8 cellular contexts compared by ENCODE assay signal in genomic region chr6:42315991-42316378, GRCh38.
DNase-seq lines count a peak whose midpoint lies in the region; ATAC-seq and TF ChIP-seq lines count a peak whose summit lies in the region.

No MANE protein-coding gene starts in this region.

- POLR2A ChIA-PET in activated CD4-positive, alpha-beta T cell treated with anti-CD3 and anti-CD28 coated beads, Interleukin-2, amount 10 ng/mL, durations not matched to agents 7 days and 5 days (lab: Charles Lee): no interaction called here

- no peak overlapping the region for H3K4me3 Mint-ChIP-seq in activated CD4-positive, alpha-beta T cell treated with anti-CD3 and anti-CD28 coated beads, Interleukin-2, amount 10 ng/mL, durations not matched to agents 7 days and 5 days
- no peak overlapping the region for H3K4me3 Mint-ChIP-seq in stimulated activated naive CD8-positive, alpha-beta T cell treated with anti-CD3 and anti-CD28 coated beads, Interleukin-15, amount 100 ng/mL, for 72 hours

- no peaks in the 10 kb centered on the region for H3K36me3 ChIP-seq in SJCRH30

- H3K4me1 ChIP-seq in SJCRH30: peaks cover 27% of the 10 kb centered on the region

- no peaks in the 10 kb centered on the region for H3K9me3 ChIP-seq in SJCRH30 (replicated peaks)

- H3K4me3 ChIP-seq in SJCRH30 (no peak overlapping the region), fibroblast of villous mesenchyme (ENCODE audit: low read depth, low read length) (no peak overlapping the region)

- peaks cover 37% of the 10 kb centered on the region for H3K4me1 Mint-ChIP-seq in activated CD4-positive, alpha-beta T cell treated with anti-CD3 and anti-CD28 coated beads, Interleukin-2, amount 10 ng/mL, durations not matched to agents 7 days and 5 days
- H3K4me1 Mint-ChIP-seq in stimulated activated naive CD8-positive, alpha-beta T cell treated with anti-CD3 and anti-CD28 coated beads, Interleukin-15, amount 100 ng/mL, for 72 hours: peaks cover 62% of the 10 kb centered on the region

- no peak for TF ChIP-seq CTCF in fibroblast of villous mesenchyme (IDR thresholded peaks at IDR 0.05; ENCODE audit: insufficient read depth, low read depth, low read length)

- H3K27ac ChIP-seq in SJCRH30: peak overlapping the region; percentile 60

- no peaks in the 10 kb centered on the region for H3K9me3 Mint-ChIP-seq in activated CD4-positive, alpha-beta T cell treated with anti-CD3 and anti-CD28 coated beads, Interleukin-2, amount 10 ng/mL, durations not matched to agents 7 days and 5 days
- no peaks in the 10 kb centered on the region for H3K9me3 Mint-ChIP-seq in stimulated activated naive CD8-positive, alpha-beta T cell treated with anti-CD3 and anti-CD28 coated beads, Interleukin-15, amount 100 ng/mL, for 72 hours

- peak overlapping the region; percentile 21 for H3K27ac Mint-ChIP-seq in activated CD4-positive, alpha-beta T cell treated with anti-CD3 and anti-CD28 coated beads, Interleukin-2, amount 10 ng/mL, durations not matched to agents 7 days and 5 days
- peak overlapping the region; percentile 49 to 71 for H3K27ac Mint-ChIP-seq in stimulated activated naive CD8-positive, alpha-beta T cell treated with anti-CD3 and anti-CD28 coated beads, Interleukin-15, amount 100 ng/mL, for 72 hours

- no peak for DNase-seq in activated CD4-positive, alpha-beta T cell treated with anti-CD3 and anti-CD28 coated beads, Interleukin-2, amount 10 ng/mL, durations not matched to agents 7 days and 5 days
- no peak for DNase-seq in activated CD4-positive, alpha-beta T cell treated with anti-CD3 and anti-CD28 coated beads for 4 hours
- DNase-seq in SJCRH30: peak; percentile 42 to 43
- peak; percentile 96 for DNase-seq in fibroblast of villous mesenchyme (ENCODE audit: low read depth)
- peak in 1 of 2 donors; percentile 26 for DNase-seq in stimulated activated naive CD8-positive, alpha-beta T cell treated with anti-CD3 and anti-CD28 coated beads, Interleukin-15, amount 100 ng/mL, for 72 hours
- DNase-seq in DMS53 treated with DMSO at 0.1 percent for 48 hours (lab: John Stamatoyannopoulos, UW; ENCODE audit: unreplicated experiment): no peak
- DNase-seq in NCI-H2081 (lab: John Stamatoyannopoulos, UW): no peak

- peak; percentile 82 for ATAC-seq in stimulated activated naive CD8-positive, alpha-beta T cell treated with anti-CD3 and anti-CD28 coated beads, Interleukin-15, amount 100 ng/mL, for 72 hours
- ATAC-seq in HG02798 (IDR thresholded peaks at IDR 0.05; ENCODE audit: poor library complexity, unreplicated experiment): no peak

- CTCF ChIA-PET in activated CD4-positive, alpha-beta T cell treated with anti-CD3 and anti-CD28 coated beads, Interleukin-2, amount 10 ng/mL, durations not matched to agents 7 days and 5 days (lab: Charles Lee): interaction anchor here (0.6 to 1.6 kb wide), 8 partner anchors 11 to 232 kb away, joined by 3 to 6 read pairs (median 4); no protein-coding TSS in a partner anchor

- no peaks in the 10 kb centered on the region for H3K27me3 Mint-ChIP-seq in activated CD4-positive, alpha-beta T cell treated with anti-CD3 and anti-CD28 coated beads, Interleukin-2, amount 10 ng/mL, durations not matched to agents 7 days and 5 days
- H3K27me3 Mint-ChIP-seq in stimulated activated naive CD8-positive, alpha-beta T cell treated with anti-CD3 and anti-CD28 coated beads, Interleukin-15, amount 100 ng/mL, for 72 hours: no peaks in the 10 kb centered on the region

- H3K27me3 ChIP-seq in SJCRH30: no peaks in the 10 kb centered on the region

- peaks cover 9% of the 10 kb centered on the region for H3K36me3 Mint-ChIP-seq in activated CD4-positive, alpha-beta T cell treated with anti-CD3 and anti-CD28 coated beads, Interleukin-2, amount 10 ng/mL, durations not matched to agents 7 days and 5 days (ENCODE audit: low read depth)

Comparison
In these comparisons a context has a peak if more than half of its experiments do, and no peak if none do; other contexts are left out.
1. DNase-seq: peak in SJCRH30 (2 of 2) and fibroblast of villous mesenchyme (single experiment); none in activated CD4-positive, alpha-beta T cell treated with anti-CD3 and anti-CD28 coated beads, Interleukin-2, amount 10 ng/mL, durations not matched to agents 7 days and 5 days (single experiment), activated CD4-positive, alpha-beta T cell treated with anti-CD3 and anti-CD28 coated beads for 4 hours (0 of 2), DMS53 treated with DMSO at 0.1 percent for 48 hours (single experiment) and NCI-H2081 (0 of 2).